In the genomic region with DNA sequence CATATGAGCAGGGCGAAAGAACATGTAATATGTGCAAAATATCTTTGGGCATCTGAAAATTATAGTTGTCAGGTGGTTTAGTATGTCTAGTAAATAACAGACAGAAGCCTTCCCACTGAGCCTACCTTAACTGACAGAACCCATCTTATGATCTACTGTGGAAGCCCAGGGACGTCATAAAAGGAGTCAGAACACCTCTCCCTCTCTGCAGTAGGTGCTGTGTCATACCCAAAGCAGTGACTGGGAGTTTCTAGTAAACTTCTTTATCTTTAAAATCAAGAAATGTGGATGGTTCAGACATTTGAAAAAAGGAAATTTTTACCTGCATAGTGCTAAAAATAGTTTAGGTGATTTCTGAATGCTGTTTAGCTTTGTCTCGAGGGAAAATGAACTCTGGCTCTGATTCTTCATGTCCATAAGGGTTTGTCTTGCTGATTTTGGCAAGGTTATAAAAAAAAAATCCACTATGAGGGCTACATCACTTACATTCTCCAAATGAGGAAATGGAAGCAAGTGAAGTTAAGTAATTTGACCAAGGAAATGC, we compare ENCODE assay signal across 22 cellular contexts.
"Had no signal": no experiment of that assay in that cellular context is flagged by ENCODE, and none has a peak within 500 bp of the region (broad histone marks: within the 10 kb centered on the region; RNA-seq: fewer than 3 reads in every experiment).

No MANE protein-coding gene starts in this region.

- FAIRE-seq: islet of Langerhans had no signal

- H3K9me3 ChIP-seq: heart left ventricle, mucosa of descending colon, right lobe of liver, tibial artery had no signal

- H3K4me1 ChIP-seq: heart left ventricle, right lobe of liver, tibial artery had no signal

- DNase-seq: activated CD4-positive, alpha-beta T cell treated with anti-CD3 and anti-CD28 coated beads, Interleukin-2, amount 50 U/mL, for 48 hours; activated CD8-positive, alpha-beta memory T cell treated with anti-CD3 and anti-CD28 coated beads, Interleukin-2, amount 50 U/mL, for 48 hours; activated effector memory CD4-positive, alpha-beta T cell treated with anti-CD3 and anti-CD28 coated beads, Interleukin-2, amount 50 U/mL, for 16 hours; activated naive CD4-positive, alpha-beta T cell treated with anti-CD3 and anti-CD28 coated beads, Interleukin-2, amount 10 ng/mL, durations not matched to agents 7 days and 5 days; activated T-cell treated with anti-CD3 and anti-CD28 coated beads, Interleukin-2, amount 50 U/mL, for 48 hours; amygdala; heart left ventricle; mesendoderm; mucosa of descending colon; nephron progenitor cell; posterior cingulate gyrus; right lobe of liver; stimulated activated CD4-positive, alpha-beta T cell treated with anti-CD3 and anti-CD28 coated beads, Interleukin-2, amount 100 ng/mL, for 24 hours; stimulated activated naive CD8-positive, alpha-beta T cell treated with anti-CD3 and anti-CD28 coated beads, Interleukin-15, amount 100 ng/mL, for 72 hours; T1000; tibial artery had no signal

- H3K4me3 ChIP-seq: cardiac muscle cell, heart left ventricle, mucosa of descending colon, right lobe of liver, skin epidermis, tibial artery had no signal

- H3K36me3 ChIP-seq: cardiac muscle cell, heart left ventricle, right lobe of liver, tibial artery had no signal

- ATAC-seq: heart left ventricle; mucosa of descending colon; right lobe of liver; stimulated activated effector memory CD8-positive, alpha-beta T cell treated with anti-CD3 and anti-CD28 coated beads, Interleukin-12 subunit alpha, Interleukin-12 subunit beta, amount 100 ng/mL, for 72 hours; stimulated activated naive CD8-positive, alpha-beta T cell treated with anti-CD3 and anti-CD28 coated beads, Interleukin-15, amount 100 ng/mL, for 72 hours; WTC11 had no signal

- H3K27ac ChIP-seq: cardiac muscle cell, epithelial cell of prostate, heart left ventricle, right lobe of liver, skin epidermis, tibial artery had no signal

- H3K27me3 ChIP-seq: cardiac muscle cell, right lobe of liver, tibial artery had no signal
